8 cellular contexts compared by ENCODE assay signal in the genomic region with DNA sequence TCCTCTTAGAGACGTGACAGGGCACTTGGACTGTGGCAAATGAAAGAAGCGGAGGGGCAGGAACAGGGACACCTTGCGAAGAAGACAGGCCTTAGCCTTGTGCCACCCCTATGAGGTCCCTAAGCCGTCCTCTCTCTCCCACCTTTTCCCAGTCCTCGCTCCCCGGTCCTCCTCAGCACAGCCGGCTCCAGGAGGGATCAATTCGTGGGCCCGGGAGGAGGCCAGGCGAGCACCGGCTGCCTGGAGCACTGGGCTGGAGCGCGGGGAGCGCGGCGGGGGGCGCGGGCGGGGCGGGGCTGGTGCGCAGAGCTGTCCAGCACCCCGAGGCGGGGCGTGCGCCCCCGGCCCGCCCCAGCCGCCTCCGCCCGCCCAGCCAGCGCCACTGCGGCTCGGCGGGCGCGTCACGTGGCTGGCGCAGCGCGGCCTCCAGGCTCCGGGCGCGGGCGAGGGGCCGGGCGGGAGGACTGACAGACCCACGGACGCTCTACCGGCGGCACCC. TPM values are rescaled to one million over a fixed set of nuclear protein-coding genes. Genes with fewer than 3 reads are reported as not detected.
DNase-seq lines count a peak whose midpoint lies in the region; ATAC-seq, FAIRE-seq and TF ChIP-seq lines count a peak whose summit lies in the region.

A gene with protein sequence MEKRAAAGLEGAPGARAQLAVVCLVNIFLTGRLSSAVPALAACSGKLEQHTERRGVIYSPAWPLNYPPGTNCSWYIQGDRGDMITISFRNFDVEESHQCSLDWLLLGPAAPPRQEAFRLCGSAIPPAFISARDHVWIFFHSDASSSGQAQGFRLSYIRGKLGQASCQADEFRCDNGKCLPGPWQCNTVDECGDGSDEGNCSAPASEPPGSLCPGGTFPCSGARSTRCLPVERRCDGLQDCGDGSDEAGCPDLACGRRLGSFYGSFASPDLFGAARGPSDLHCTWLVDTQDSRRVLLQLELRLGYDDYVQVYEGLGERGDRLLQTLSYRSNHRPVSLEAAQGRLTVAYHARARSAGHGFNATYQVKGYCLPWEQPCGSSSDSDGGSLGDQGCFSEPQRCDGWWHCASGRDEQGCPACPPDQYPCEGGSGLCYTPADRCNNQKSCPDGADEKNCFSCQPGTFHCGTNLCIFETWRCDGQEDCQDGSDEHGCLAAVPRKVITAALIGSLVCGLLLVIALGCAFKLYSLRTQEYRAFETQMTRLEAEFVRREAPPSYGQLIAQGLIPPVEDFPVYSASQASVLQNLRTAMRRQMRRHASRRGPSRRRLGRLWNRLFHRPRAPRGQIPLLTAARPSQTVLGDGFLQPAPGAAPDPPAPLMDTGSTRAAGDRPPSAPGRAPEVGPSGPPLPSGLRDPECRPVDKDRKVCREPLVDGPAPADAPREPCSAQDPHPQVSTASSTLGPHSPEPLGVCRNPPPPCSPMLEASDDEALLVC (plus strand): TSS at position 467 of the 499 bp plus-strand sequence. CDS start 456 bp downstream, outside the sequence.

- H2AFZ ChIP-seq in neural progenitor cell (replicated peaks): peak within 1 kb of the TSS; percentile 79

- H3K9me3 ChIP-seq in HUES6 (ENCODE audit: control insufficient read depth, insufficient read depth, low read depth, low read length) (no peaks in the 10 kb centered on the region), WERI-Rb-1 (ENCODE audit: severe bottlenecking) (no peaks in the 10 kb centered on the region), neural progenitor cell (ENCODE audit: low read depth) (no peaks in the 10 kb centered on the region)

- H3K4me2 ChIP-seq in neural progenitor cell: peak within 1 kb of the TSS; percentile 91

- peaks cover 4% of the 10 kb centered on the region for H3K36me3 Mint-ChIP-seq in neural progenitor cell

- peaks cover 4% of the 10 kb centered on the region for H3F3A ChIP-seq in neural progenitor cell (ENCODE audit: low read depth)

- no peak for TF ChIP-seq CTCF in WERI-Rb-1 (IDR thresholded peaks at IDR 0.05; ENCODE audit: low read depth, low read length)
- TF ChIP-seq CTCF in neural progenitor cell (IDR thresholded peaks at IDR 0.05): no peak

- H3K4me1 Mint-ChIP-seq in neural progenitor cell: peaks cover 13% of the 10 kb centered on the region

- H3K27ac ChIP-seq in HUES6 (ENCODE audit: low read depth, low read length): no peak within 1 kb of the TSS
- peak within 1 kb of the TSS; percentile 57 for H3K27ac ChIP-seq in WERI-Rb-1
- no peak within 1 kb of the TSS for H3K27ac ChIP-seq in neural progenitor cell

- FAIRE-seq in frontal cortex (lab: Jason Lieb, UNC): no peak

- H3K9ac ChIP-seq in HUES6 (ENCODE audit: low read length) (peak within 1 kb of the TSS; percentile 60), neural progenitor cell (no peak within 1 kb of the TSS)

- H3K4me3 ChIP-seq in HUES6 (ENCODE audit: low read depth, low read length): peak within 1 kb of the TSS; percentile 64
- peak within 1 kb of the TSS; percentile 62 for H3K4me3 ChIP-seq in WERI-Rb-1 (ENCODE audit: low read depth, low read length)
- peak within 1 kb of the TSS; percentile 84 for H3K4me3 ChIP-seq in neural progenitor cell

- H3K36me3 ChIP-seq in HUES6 (ENCODE audit: control insufficient read depth, insufficient read depth, low read length): peaks cover 6% of the 10 kb centered on the region
- peaks cover 25% of the 10 kb centered on the region for H3K36me3 ChIP-seq in WERI-Rb-1
- H3K36me3 ChIP-seq in neural progenitor cell: no peaks in the 10 kb centered on the region

- DNase-seq in AG20443 (ENCODE audit: low spot score) (peak; percentile 68), WERI-Rb-1 (peak; percentile 69), frontal cortex (ENCODE audit: low spot score in 2 of 2) (peak; percentile 77 to 80), neural progenitor cell (ENCODE audit: low spot score) (peak; percentile 84), NCI-H187 (lab: John Stamatoyannopoulos, UW) (no peak)

- H4K20me1 ChIP-seq in neural progenitor cell (ENCODE audit: low read depth): peaks cover 21% of the 10 kb centered on the region

- H3K79me2 ChIP-seq in neural progenitor cell (ENCODE audit: low read depth): no peaks in the 10 kb centered on the region

- peaks cover 10% of the 10 kb centered on the region for H3K27me3 Mint-ChIP-seq in neural progenitor cell (ENCODE audit: insufficient read depth, low read depth)

- peaks cover 6% of the 10 kb centered on the region for H3K4me1 ChIP-seq in HUES6 (ENCODE audit: control insufficient read depth, insufficient read depth, low read length)
- peaks cover 6% of the 10 kb centered on the region for H3K4me1 ChIP-seq in neural progenitor cell

- H3K27me3 ChIP-seq in HUES6 (ENCODE audit: control insufficient read depth, insufficient read depth, low read length) (peaks cover 28% of the 10 kb centered on the region), WERI-Rb-1 (ENCODE audit: insufficient read depth, low read depth, severe bottlenecking) (no peaks in the 10 kb centered on the region), neural progenitor cell (peaks cover 28% of the 10 kb centered on the region)

- H3K27ac Mint-ChIP-seq in neural progenitor cell: peak within 1 kb of the TSS; percentile 37

- ATAC-seq in GM18867 (IDR thresholded peaks at IDR 0.05; ENCODE audit: unreplicated experiment) (no peak), HG03457 (IDR thresholded peaks at IDR 0.05; ENCODE audit: unreplicated experiment) (no peak)

- no peaks in the 10 kb centered on the region for H3K9me3 Mint-ChIP-seq in neural progenitor cell

- peak within 1 kb of the TSS; percentile 92 for H3K4me3 Mint-ChIP-seq in neural progenitor cell

RNA-seq across cellular contexts. Expression of the gene that starts here (rescaled TPM):
- total RNA-seq in frontal cortex: 93.8 TPM
- 7.5 and 40.0 TPM in 2 replicates for total RNA-seq in neural progenitor cell (ENCODE audit: low replicate concordance)

Comparison
In these comparisons a context has a peak if more than half of its experiments do, and no peak if none do; other contexts are left out.
1. DNase-seq: peak in AG20443 (single experiment), WERI-Rb-1 (single experiment), frontal cortex (2 of 2) and neural progenitor cell (single experiment); none in NCI-H187 (0 of 2).
2. Peak in every context shown above with its lines, with median percentiles within 50 percentile points of each other: H3K4me3 ChIP-seq.